In the genomic region with DNA sequence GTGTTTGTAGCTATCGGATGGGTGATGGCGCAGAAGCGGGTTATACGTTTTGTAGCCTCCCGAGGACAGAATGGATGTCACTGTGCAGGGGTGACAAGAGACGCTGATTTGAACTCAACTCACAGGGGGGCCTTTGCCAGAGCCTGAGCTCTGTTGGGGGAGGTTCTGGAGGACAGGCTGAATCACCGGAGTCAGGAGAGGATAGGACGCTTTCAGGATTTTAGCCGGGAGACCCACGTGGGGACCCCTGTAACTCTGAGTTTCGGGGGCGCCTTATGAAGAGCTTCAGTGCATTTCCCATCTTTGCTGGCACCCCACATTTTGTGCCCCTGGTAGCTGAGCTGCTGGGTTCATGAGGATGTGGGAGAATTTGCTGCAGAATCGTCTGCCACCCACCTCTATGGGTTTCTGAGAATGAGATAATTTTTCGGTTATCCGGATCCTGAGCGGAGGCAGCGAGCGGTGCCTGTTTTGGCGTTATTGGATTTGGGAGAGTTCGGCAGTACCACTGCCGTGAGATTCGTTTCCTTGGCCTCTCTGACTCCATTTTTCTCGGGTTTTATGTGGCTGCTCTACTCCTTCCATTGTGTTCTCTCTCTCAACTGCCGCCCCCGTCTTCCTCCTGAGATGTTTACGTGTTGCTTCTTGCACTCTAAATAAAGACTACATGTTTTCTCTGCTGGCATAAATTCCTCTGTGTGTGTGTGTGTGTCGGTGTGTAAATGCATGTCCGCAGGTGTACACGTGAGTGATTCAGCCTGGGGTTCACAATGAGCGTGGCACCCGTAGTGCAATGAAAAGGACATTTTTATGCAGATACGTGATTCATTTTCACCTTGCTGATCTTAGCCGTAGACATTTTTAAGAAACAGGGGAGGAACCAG, we compare ENCODE assay signal across 1 cellular context.
TF ChIP-seq lines count a peak whose summit lies in the region.

No MANE protein-coding gene starts in this region.

TF ChIP-seq in HEK293, 187 proteins besides CTCF, POLR2A, EP300 and RAD21 (continued from another document):
- TF ChIP-seq ZBTB49 (tag by site-specific recombination; IDR thresholded peaks at IDR 0.05; ENCODE audit: low read depth) (no peak), HIC1 (tag by site-specific recombination; IDR thresholded peaks at IDR 0.05) (no peak), ZNF785 (tag by site-specific recombination; IDR thresholded peaks at IDR 0.05) (no peak), ZNF2 (tag by site-specific recombination; IDR thresholded peaks at IDR 0.05) (0 out of 2 replicates have a peak, but pooled peaks have one; percentile 7), ZNF362 (tag by site-specific recombination; IDR thresholded peaks at IDR 0.05) (no peak), ZNF24 (tag by site-specific recombination; IDR thresholded peaks at IDR 0.05) (no peak), MZF1 (tag by site-specific recombination; IDR thresholded peaks at IDR 0.05; ENCODE audit: borderline replicate concordance) (no peak), KLF9 (tag by site-specific recombination; IDR thresholded peaks at IDR 0.05; ENCODE audit: low read depth) (no peak), ZFHX2 (tag by site-specific recombination; conservative IDR thresholded peaks at IDR 0.05) (peak; percentile 30; the same call in 1 of the 2 replicates), ZBTB8A (tag by site-specific recombination; IDR thresholded peaks at IDR 0.05) (no peak), ZNF658 (tag by site-specific recombination; IDR thresholded peaks at IDR 0.05) (no peak), ZNF211 (tag by site-specific recombination; IDR thresholded peaks at IDR 0.05; ENCODE audit: low read depth) (no peak), ZNF416 (tag by site-specific recombination; IDR thresholded peaks at IDR 0.05) (no peak), ZNF202 (tag by site-specific recombination; IDR thresholded peaks at IDR 0.05; ENCODE audit: borderline replicate concordance) (no peak), ZNF155 (tag by site-specific recombination; IDR thresholded peaks at IDR 0.05) (no peak), MEIS1 (CRISPR knock-in tag; IDR thresholded peaks at IDR 0.05; ENCODE audit: borderline replicate concordance) (no peak), SCRT2 (tag by site-specific recombination; IDR thresholded peaks at IDR 0.05) (no peak), ZNF26 (tag by site-specific recombination; IDR thresholded peaks at IDR 0.05) (no peak), PRDM2 (tag by site-specific recombination; IDR thresholded peaks at IDR 0.05; ENCODE audit: borderline replicate concordance) (no peak), ZNF169 (tag by site-specific recombination; IDR thresholded peaks at IDR 0.05) (no peak)
- TF ChIP-seq, protein P1, sequence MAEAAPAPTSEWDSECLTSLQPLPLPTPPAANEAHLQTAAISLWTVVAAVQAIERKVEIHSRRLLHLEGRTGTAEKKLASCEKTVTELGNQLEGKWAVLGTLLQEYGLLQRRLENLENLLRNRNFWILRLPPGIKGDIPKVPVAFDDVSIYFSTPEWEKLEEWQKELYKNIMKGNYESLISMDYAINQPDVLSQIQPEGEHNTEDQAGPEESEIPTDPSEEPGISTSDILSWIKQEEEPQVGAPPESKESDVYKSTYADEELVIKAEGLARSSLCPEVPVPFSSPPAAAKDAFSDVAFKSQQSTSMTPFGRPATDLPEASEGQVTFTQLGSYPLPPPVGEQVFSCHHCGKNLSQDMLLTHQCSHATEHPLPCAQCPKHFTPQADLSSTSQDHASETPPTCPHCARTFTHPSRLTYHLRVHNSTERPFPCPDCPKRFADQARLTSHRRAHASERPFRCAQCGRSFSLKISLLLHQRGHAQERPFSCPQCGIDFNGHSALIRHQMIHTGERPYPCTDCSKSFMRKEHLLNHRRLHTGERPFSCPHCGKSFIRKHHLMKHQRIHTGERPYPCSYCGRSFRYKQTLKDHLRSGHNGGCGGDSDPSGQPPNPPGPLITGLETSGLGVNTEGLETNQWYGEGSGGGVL (tag by site-specific recombination; IDR thresholded peaks at IDR 0.05): 0 out of 2 replicates have a peak, but pooled peaks have one; percentile 26
- TF ChIP-seq, protein P2, sequence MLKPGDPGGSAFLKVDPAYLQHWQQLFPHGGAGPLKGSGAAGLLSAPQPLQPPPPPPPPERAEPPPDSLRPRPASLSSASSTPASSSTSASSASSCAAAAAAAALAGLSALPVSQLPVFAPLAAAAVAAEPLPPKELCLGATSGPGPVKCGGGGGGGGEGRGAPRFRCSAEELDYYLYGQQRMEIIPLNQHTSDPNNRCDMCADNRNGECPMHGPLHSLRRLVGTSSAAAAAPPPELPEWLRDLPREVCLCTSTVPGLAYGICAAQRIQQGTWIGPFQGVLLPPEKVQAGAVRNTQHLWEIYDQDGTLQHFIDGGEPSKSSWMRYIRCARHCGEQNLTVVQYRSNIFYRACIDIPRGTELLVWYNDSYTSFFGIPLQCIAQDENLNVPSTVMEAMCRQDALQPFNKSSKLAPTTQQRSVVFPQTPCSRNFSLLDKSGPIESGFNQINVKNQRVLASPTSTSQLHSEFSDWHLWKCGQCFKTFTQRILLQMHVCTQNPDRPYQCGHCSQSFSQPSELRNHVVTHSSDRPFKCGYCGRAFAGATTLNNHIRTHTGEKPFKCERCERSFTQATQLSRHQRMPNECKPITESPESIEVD (tag by site-specific recombination; IDR thresholded peaks at IDR 0.05): no peak
- TF ChIP-seq, protein P3, sequence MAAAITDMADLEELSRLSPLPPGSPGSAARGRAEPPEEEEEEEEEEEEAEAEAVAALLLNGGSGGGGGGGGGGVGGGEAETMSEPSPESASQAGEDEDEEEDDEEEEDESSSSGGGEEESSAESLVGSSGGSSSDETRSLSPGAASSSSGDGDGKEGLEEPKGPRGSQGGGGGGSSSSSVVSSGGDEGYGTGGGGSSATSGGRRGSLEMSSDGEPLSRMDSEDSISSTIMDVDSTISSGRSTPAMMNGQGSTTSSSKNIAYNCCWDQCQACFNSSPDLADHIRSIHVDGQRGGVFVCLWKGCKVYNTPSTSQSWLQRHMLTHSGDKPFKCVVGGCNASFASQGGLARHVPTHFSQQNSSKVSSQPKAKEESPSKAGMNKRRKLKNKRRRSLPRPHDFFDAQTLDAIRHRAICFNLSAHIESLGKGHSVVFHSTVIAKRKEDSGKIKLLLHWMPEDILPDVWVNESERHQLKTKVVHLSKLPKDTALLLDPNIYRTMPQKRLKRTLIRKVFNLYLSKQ (tag by site-specific recombination; IDR thresholded peaks at IDR 0.05; ENCODE audit: borderline replicate concordance): no peak
TF ChIP-seq in HEK293: peak in this region for 4.
